ENCODE assay signal across 1 cellular context in genomic region chr2:72027426-72028161, GRCh38.
TF ChIP-seq lines count a peak whose summit lies in the region.

No MANE protein-coding gene starts in this region.

TF ChIP-seq in WTC11, 78 proteins besides CTCF, POLR2A, EP300 and RAD21:
- 0 out of 2 replicates have a peak, but pooled peaks have one; percentile 22 for TF ChIP-seq USF2 (CRISPR knock-in tag; IDR thresholded peaks at IDR 0.05)
- TF ChIP-seq E2F1 (CRISPR knock-in tag; IDR thresholded peaks at IDR 0.05) = no peak
